ENCODE assay signal across 22 cellular contexts in genomic region chr7:103106336-103107070, GRCh38. TPM values are rescaled to one million over a fixed set of nuclear protein-coding genes. Genes with fewer than 3 reads are reported as not detected.
A peak's percentile ranks its signal among the peaks of the same experiment; 100 is the strongest.
DNase-seq lines count a peak whose midpoint lies in the region; ATAC-seq and TF ChIP-seq lines count a peak whose summit lies in the region.
"Had no signal": no experiment of that assay in that cellular context is flagged by ENCODE, and none has a peak within 500 bp of the region (broad histone marks: within the 10 kb centered on the region; RNA-seq: fewer than 3 reads in every experiment).

No MANE protein-coding gene starts in this region.

- no peaks in the 10 kb centered on the region for H3K79me1 ChIP-seq in mesenchymal stem cell (replicated peaks; ENCODE audit: low read length, poor library complexity, severe bottlenecking)

- TF ChIP-seq CTCF in heart left ventricle (IDR thresholded peaks at IDR 0.05) = no peak
- TF ChIP-seq CTCF in endothelial cell (IDR thresholded peaks at IDR 0.05; ENCODE audit: unreplicated experiment) = no peak

- H3K4me2 ChIP-seq in mesenchymal stem cell (ENCODE audit: low read length, poor library complexity, severe bottlenecking) = no peak overlapping the region
- H3K4me2 ChIP-seq: A549 had no signal

- H3K4me3 Mint-ChIP-seq in endothelial cell (ENCODE audit: unreplicated experiment) = no peak overlapping the region
- H3K4me3 Mint-ChIP-seq in naive thymus-derived CD8-positive, alpha-beta T cell = no peak overlapping the region
- H3K4me3 Mint-ChIP-seq: activated CD4-positive, alpha-beta T cell treated with anti-CD3 and anti-CD28 coated beads for 36 hours; CD4-positive, CD25-positive, alpha-beta regulatory T cell; T-helper 2 cell treated with Interferon-gamma antibody and Interleukin-4, amounts not matched to agents 5 μg/mL and 100 μg/mL, for 36 hours had no signal

- H2BK5ac ChIP-seq in mesenchymal stem cell (ENCODE audit: low read depth, low read length, poor library complexity, severe bottlenecking) = no peak overlapping the region

- peak overlapping the region; percentile 19 for H4K8ac ChIP-seq in mesenchymal stem cell (ENCODE audit: low read length)

- no peak overlapping the region for H3K27ac ChIP-seq in right cardiac atrium (ENCODE audit: low read length)
- no peak overlapping the region for H3K27ac ChIP-seq in heart left ventricle
- no peak overlapping the region for H3K27ac ChIP-seq in mesenchymal stem cell (ENCODE audit: low read length, poor library complexity, severe bottlenecking)
- H3K27ac ChIP-seq: A549, ascending aorta, neutrophil, transverse colon had no signal

- H2AFZ ChIP-seq in mesenchymal stem cell (ENCODE audit: low read depth, low read length) = no peak overlapping the region

- peaks cover 2% of the 10 kb centered on the region for H3K4me1 Mint-ChIP-seq in endothelial cell (ENCODE audit: unreplicated experiment)
- H3K4me1 Mint-ChIP-seq in naive thymus-derived CD8-positive, alpha-beta T cell = peaks cover 3 to 22% (median 10%) of the 10 kb centered on the region in 4 donors

- H2BK120ac ChIP-seq in mesenchymal stem cell (ENCODE audit: low read depth, low read length) = no peak overlapping the region

- no peak overlapping the region for H4K91ac ChIP-seq in mesenchymal stem cell (ENCODE audit: low read length)

- peak overlapping the region in 1 of 2 experiments; percentile 37 for H3K4ac ChIP-seq in mesenchymal stem cell (ENCODE audit: low read depth in 1 of 2, low read length in 2 of 2)

- H3K9me3 ChIP-seq in right cardiac atrium (ENCODE audit: control insufficient read depth, low read length) = no peaks in the 10 kb centered on the region
- peaks cover 0 to 8% (median 0%) of the 10 kb centered on the region in 12 donors for H3K9me3 ChIP-seq in heart left ventricle
- H3K9me3 ChIP-seq in mesenchymal stem cell (ENCODE audit: control insufficient read depth, low read length) = no peaks in the 10 kb centered on the region
- H3K9me3 ChIP-seq: ascending aorta, neutrophil had no signal

- 40% methylated on average over 13 of the region's 13 CpGs for WGBS in right cardiac atrium
- WGBS in heart left ventricle, 4 donors = 59 to 64% (median 63%) methylated on average over 13 of the region's 13 CpGs
- WGBS in mesenchymal stem cell = 39% methylated on average over 13 of the region's 13 CpGs

- H2BK12ac ChIP-seq in mesenchymal stem cell (ENCODE audit: low read length in 2 of 2) = peak overlapping the region in 1 of 2 experiments; percentile 28

- H3K36me3 ChIP-seq in heart left ventricle (peaks cover 0 to 40% (median 24%) of the 10 kb centered on the region in 9 donors), mesenchymal stem cell (ENCODE audit: control insufficient read depth in 1 of 2, insufficient read depth in 2 of 2, low read depth in 1 of 2, low read length in 2 of 2) (peaks cover 3 to 38% of the 10 kb centered on the region in 2 experiments)
- H3K36me3 ChIP-seq: neutrophil had no signal

- H3K4me3 ChIP-seq in right cardiac atrium (ENCODE audit: low read length) (no peak overlapping the region), heart left ventricle (no peak overlapping the region), mesenchymal stem cell (ENCODE audit: insufficient read depth in 1 of 2, low read depth in 1 of 2, low read length in 2 of 2) (no peak overlapping the region)
- H3K4me3 ChIP-seq: A549, ascending aorta, transverse colon had no signal

- peak overlapping the region in 1 of 2 experiments; percentile 26 for H3K14ac ChIP-seq in mesenchymal stem cell (ENCODE audit: low read length in 2 of 2)

- H2BK15ac ChIP-seq in mesenchymal stem cell (ENCODE audit: low read depth, poor library complexity, severe bottlenecking) = no peak overlapping the region

- peak in 2 of 3 donors; percentile 39 to 54 for DNase-seq in right cardiac atrium
- no peak for DNase-seq in heart left ventricle
- DNase-seq in endothelial cell (ENCODE audit: low spot score) = peak; percentile 9
- DNase-seq in mesenchymal stem cell = peak; percentile 49
- DNase-seq in stimulated activated CD4-positive, alpha-beta T cell treated with anti-CD3 and anti-CD28 coated beads, Interleukin-4, amount 100 ng/mL, for 24 hours = no peak
- DNase-seq in SHP77 (lab: John Stamatoyannopoulos, UW) = no peak
- no peak for DNase-seq in naive thymus-derived CD8-positive, alpha-beta T cell
- DNase-seq: activated CD4-positive, alpha-beta T cell treated with anti-CD3 and anti-CD28 coated beads for 36 hours; activated gamma-delta T cell treated with Interleukin-2 at 50 U/mL for 16 hours; CD4-positive, CD25-positive, alpha-beta regulatory T cell; cortex of kidney; DND-41; hippocampal formation; mammary epithelial cell; SHP77 treated with DMSO at 0.1 percent for 48 hours; transverse colon had no signal

- no peak overlapping the region for H3K23ac ChIP-seq in mesenchymal stem cell (ENCODE audit: low read length in 2 of 2)

- no peak for ATAC-seq in right cardiac atrium
- no peak for ATAC-seq in heart left ventricle
- ATAC-seq in GM18867 (IDR thresholded peaks at IDR 0.05; ENCODE audit: unreplicated experiment) = no peak
- no peak for ATAC-seq in naive thymus-derived CD8-positive, alpha-beta T cell
- ATAC-seq: A549; activated CD4-positive, alpha-beta T cell treated with anti-CD3 and anti-CD28 coated beads for 36 hours; esophagus mucosa had no signal

- no peaks in the 10 kb centered on the region for H3K27me3 ChIP-seq in right cardiac atrium (ENCODE audit: control insufficient read depth, insufficient read depth)
- H3K27me3 ChIP-seq in heart left ventricle = no peaks in the 10 kb centered on the region
- no peaks in the 10 kb centered on the region for H3K27me3 ChIP-seq in mesenchymal stem cell (ENCODE audit: control insufficient read depth in 1 of 2, insufficient read depth in 1 of 2, low read length in 2 of 2)
- H3K27me3 ChIP-seq: ascending aorta, neutrophil, transverse colon had no signal

- H3K36me3 Mint-ChIP-seq in endothelial cell (ENCODE audit: low read depth, unreplicated experiment) = no peaks in the 10 kb centered on the region
- peaks cover 22 to 72% (median 39%) of the 10 kb centered on the region in 3 donors for H3K36me3 Mint-ChIP-seq in naive thymus-derived CD8-positive, alpha-beta T cell

- peaks cover 5% of the 10 kb centered on the region for H3K4me1 ChIP-seq in right cardiac atrium (ENCODE audit: control insufficient read depth, insufficient read depth, low read length)
- H3K4me1 ChIP-seq in heart left ventricle = no peaks in the 10 kb centered on the region
- H3K4me1 ChIP-seq in mesenchymal stem cell (ENCODE audit: control insufficient read depth, insufficient read depth, low read depth, low read length) = peaks cover 8% of the 10 kb centered on the region
- H3K4me1 ChIP-seq: A549, ascending aorta, transverse colon had no signal

- H3K9ac ChIP-seq in mesenchymal stem cell (ENCODE audit: low read length) = no peak overlapping the region

- no peak overlapping the region for H3K27ac Mint-ChIP-seq in endothelial cell (ENCODE audit: unreplicated experiment)
- peak overlapping the region in 1 of 10 donors; percentile 37 for H3K27ac Mint-ChIP-seq in naive thymus-derived CD8-positive, alpha-beta T cell
- H3K27ac Mint-ChIP-seq: activated CD4-positive, alpha-beta T cell treated with anti-CD3 and anti-CD28 coated beads for 36 hours; CD4-positive, CD25-positive, alpha-beta regulatory T cell; T-helper 2 cell treated with Interferon-gamma antibody and Interleukin-4, amounts not matched to agents 5 μg/mL and 100 μg/mL, for 36 hours had no signal

- TF ChIP-seq POLR2A in heart left ventricle (IDR thresholded peaks at IDR 0.05) = no peak

- POLR2A ChIA-PET in naive thymus-derived CD8-positive, alpha-beta T cell (lab: Charles Lee) = no interaction called here

- H3K27me3 Mint-ChIP-seq in endothelial cell (ENCODE audit: unreplicated experiment) = peaks cover 2% of the 10 kb centered on the region
- H3K27me3 Mint-ChIP-seq in naive thymus-derived CD8-positive, alpha-beta T cell = no peaks in the 10 kb centered on the region
- H3K27me3 Mint-ChIP-seq: activated CD4-positive, alpha-beta T cell treated with anti-CD3 and anti-CD28 coated beads for 36 hours; CD4-positive, CD25-positive, alpha-beta regulatory T cell had no signal

- no peaks in the 10 kb centered on the region for H3K9me3 Mint-ChIP-seq in endothelial cell (ENCODE audit: unreplicated experiment)
- peaks cover 0 to 22% (median 10%) of the 10 kb centered on the region in 9 donors for H3K9me3 Mint-ChIP-seq in naive thymus-derived CD8-positive, alpha-beta T cell

- H2AK5ac ChIP-seq in mesenchymal stem cell (ENCODE audit: low read length, severe bottlenecking) = no peak overlapping the region

- H3K18ac ChIP-seq in mesenchymal stem cell (ENCODE audit: low read depth in 1 of 2, low read length in 2 of 2) = no peak overlapping the region

- intact Hi-C loops in right cardiac atrium (cut with DNase I) = no loop called here
- intact Hi-C loops in heart left ventricle (cut with DNase I) = no loop called here

RNA-seq across cellular contexts. Expression of gene ARMC10, which starts 31.6 kb away (rescaled TPM):
- 10 to 100 TPM; 18.7 to 23.8 (median 21.2) TPM for total RNA-seq in right cardiac atrium
- 14.7 TPM for polyA plus RNA-seq in right cardiac atrium
- 10 to 100 TPM; 13.5 to 29.7 (median 24.9) TPM for total RNA-seq in heart left ventricle
- polyA plus RNA-seq in heart left ventricle = 10 to 100 TPM; 13.4 to 28.7 TPM
- total RNA-seq in endothelial cell (ENCODE audit: unreplicated experiment) = 26.0 TPM
- polyA plus RNA-seq in mesenchymal stem cell (2013, experiment 1 of 2) = 21.1 TPM
- 20.4 TPM for polyA plus RNA-seq in mesenchymal stem cell (2013, experiment 2 of 2)
- 10 to 100 TPM; 27.3 to 28.7 TPM for total RNA-seq in naive thymus-derived CD8-positive, alpha-beta T cell
- polyA plus RNA-seq in naive thymus-derived CD8-positive, alpha-beta T cell = 10 to 100 TPM; 38.3 to 45.8 (median 41.0) TPM

RNA-seq across cellular contexts. Expression of gene FBXL13, which starts 31.9 kb away (rescaled TPM):
- total RNA-seq in right cardiac atrium (1 to 10 TPM in 1 of 4 donors, under 1 TPM in 3; 0.34 to 1.3 (median 0.68) TPM), heart left ventricle (1 to 10 TPM in 2 of 9 donors, under 1 TPM in 6, not detected in 1; 0.16 to 1.2 (median 0.55) TPM), endothelial cell (ENCODE audit: unreplicated experiment) (3.4 TPM)
- polyA plus RNA-seq in right cardiac atrium (0.07 TPM), heart left ventricle (under 1 TPM; 0.19 to 0.36 TPM)
- polyA plus RNA-seq in mesenchymal stem cell (2013, experiment 1 of 2) = 2.7 TPM
- 2.1 TPM for polyA plus RNA-seq in mesenchymal stem cell (2013, experiment 2 of 2)
- 1 to 10 TPM; 2.5 to 3.3 TPM for total RNA-seq in naive thymus-derived CD8-positive, alpha-beta T cell
- 1 to 10 TPM in 1 of 3 donors, under 1 TPM in 2; 0.28 to 1.3 (median 0.85) TPM for polyA plus RNA-seq in naive thymus-derived CD8-positive, alpha-beta T cell
- total RNA-seq: CD4-positive, CD25-positive, alpha-beta regulatory T cell had no signal

RNA-seq across cellular contexts. Expression of gene NAPEPLD, which starts 42.4 kb away (rescaled TPM):
- total RNA-seq in right cardiac atrium = 10 to 100 TPM in 1 of 4 donors, 1 to 10 TPM in 3; 6.3 to 12.5 (median 8.4) TPM
- 4.1 TPM for polyA plus RNA-seq in right cardiac atrium
- 10 to 100 TPM in 2 of 9 donors, 1 to 10 TPM in 7; 5.5 to 12.8 (median 8.4) TPM for total RNA-seq in heart left ventricle
- polyA plus RNA-seq in heart left ventricle = 1 to 10 TPM; 3.3 to 3.7 TPM
- total RNA-seq in endothelial cell (ENCODE audit: unreplicated experiment) = 6.1 TPM
- polyA plus RNA-seq in mesenchymal stem cell (2013, experiment 1 of 2) = 4.7 TPM
- 4.9 TPM for polyA plus RNA-seq in mesenchymal stem cell (2013, experiment 2 of 2)
- 10 to 100 TPM; 16.2 to 16.9 TPM for total RNA-seq in naive thymus-derived CD8-positive, alpha-beta T cell
- polyA plus RNA-seq in naive thymus-derived CD8-positive, alpha-beta T cell = 1 to 10 TPM; 4.9 to 8.2 (median 5.3) TPM

Comparison
In these comparisons a context has a peak if more than half of its experiments do, and no peak if none do; other contexts are left out.
1. DNase-seq: peak in right cardiac atrium (2 of 3), endothelial cell (single experiment) and mesenchymal stem cell (single experiment); none in heart left ventricle (0 of 5), stimulated activated CD4-positive, alpha-beta T cell treated with anti-CD3 and anti-CD28 coated beads, Interleukin-4, amount 100 ng/mL, for 24 hours (single experiment), SHP77 (0 of 2) and naive thymus-derived CD8-positive, alpha-beta T cell (0 of 10).